In the genomic region with DNA sequence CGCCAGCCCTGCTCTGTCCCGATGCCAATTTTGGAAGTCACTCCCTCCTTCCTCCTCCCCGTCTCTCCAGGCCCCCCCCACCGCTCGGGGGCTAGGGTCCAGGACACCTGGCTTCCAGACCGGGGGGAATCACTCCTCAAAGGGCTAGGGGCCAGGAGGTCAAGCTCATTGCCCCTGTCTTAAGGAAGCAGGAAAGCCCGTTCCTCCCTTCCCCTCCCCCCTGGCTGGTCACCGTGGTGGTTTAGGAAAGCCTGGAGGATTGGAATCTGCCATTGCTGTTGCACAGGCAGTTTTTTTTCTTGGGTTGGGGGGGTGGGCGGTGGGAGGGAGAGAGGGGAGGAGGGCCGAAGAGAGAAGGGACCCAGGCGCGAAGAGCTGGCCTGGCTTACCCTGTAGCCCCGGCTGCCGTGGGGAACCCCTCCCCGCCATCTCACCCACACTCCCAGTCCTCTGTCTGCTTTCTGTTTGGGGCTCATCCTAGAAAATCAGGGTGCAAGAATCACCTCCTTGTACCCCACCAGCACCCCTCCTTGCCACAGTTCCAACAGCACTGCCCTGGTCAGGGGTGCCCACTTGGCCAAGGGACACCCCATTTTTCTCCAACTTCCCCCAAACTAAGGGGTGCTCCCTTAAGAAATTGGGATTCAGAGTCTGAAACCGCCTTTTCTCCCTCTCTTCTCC, we compare ENCODE assay signal across 9 cellular contexts. TPM values are rescaled to one million over a fixed set of nuclear protein-coding genes. Genes with fewer than 3 reads are reported as not detected.
DNase-seq lines count a peak whose midpoint lies in the region; ATAC-seq and TF ChIP-seq lines count a peak whose summit lies in the region.
"Had no signal": no experiment of that assay in that cellular context is flagged by ENCODE, and none has a peak within 500 bp of the region (broad histone marks: within the 10 kb centered on the region; RNA-seq: fewer than 3 reads in every experiment).

No MANE protein-coding gene starts in this region.

- CTCF ChIA-PET in activated CD4-positive, alpha-beta memory T cell treated with anti-CD3 and anti-CD28 coated beads, Interleukin-2, amount 10 ng/mL, durations not matched to agents 7 days and 5 days (lab: Charles Lee), result interaction anchor here (1.7 to 3.4 kb wide), 5 partner anchors 16 to 109 kb away, joined by 6 to 30 read pairs (median 25); a partner anchor contains a TSS

- H3K27me3 Mint-ChIP-seq in activated CD4-positive, alpha-beta memory T cell treated with anti-CD3 and anti-CD28 coated beads, Interleukin-2, amount 10 ng/mL, durations not matched to agents 7 days and 5 days, result peaks cover 1% of the 10 kb centered on the region
- H3K27me3 Mint-ChIP-seq: activated naive CD4-positive, alpha-beta T cell treated with anti-CD3 and anti-CD28 coated beads, Interleukin-2, amount 50 U/mL, for 24 hours had no signal

- POLR2A ChIA-PET in activated CD4-positive, alpha-beta memory T cell treated with anti-CD3 and anti-CD28 coated beads, Interleukin-2, amount 10 ng/mL, durations not matched to agents 7 days and 5 days (lab: Charles Lee), result interaction anchor here (0.6 to 8.2 kb wide), 4 partner anchors 7 to 17 kb away, joined by 3 to 70 read pairs (median 10); a partner anchor contains a TSS

- peaks cover 84% of the 10 kb centered on the region for H3K4me1 Mint-ChIP-seq in activated CD4-positive, alpha-beta memory T cell treated with anti-CD3 and anti-CD28 coated beads, Interleukin-2, amount 10 ng/mL, durations not matched to agents 7 days and 5 days

- peak overlapping the region; percentile 80 for H3K27ac ChIP-seq in layer of hippocampus (ENCODE audit: low read depth, low read length)
- H3K27ac ChIP-seq in thoracic aorta, result peak overlapping the region; percentile 91 to 97

- peaks cover 29% of the 10 kb centered on the region for H3K36me3 Mint-ChIP-seq in activated CD4-positive, alpha-beta memory T cell treated with anti-CD3 and anti-CD28 coated beads, Interleukin-2, amount 10 ng/mL, durations not matched to agents 7 days and 5 days (ENCODE audit: low read depth)
- H3K36me3 Mint-ChIP-seq: activated naive CD4-positive, alpha-beta T cell treated with anti-CD3 and anti-CD28 coated beads, Interleukin-2, amount 50 U/mL, for 24 hours had no signal

- H3K4me1 ChIP-seq in thoracic aorta (ENCODE audit: control insufficient read depth in 1 of 2, low read depth in 2 of 2), result peaks cover 13 to 62% of the 10 kb centered on the region in 2 donors

- H3K4me3 ChIP-seq in AG09309 (ENCODE audit: control insufficient read depth, low read depth, low read length) (peak overlapping the region; percentile 52), cardiac fibroblast (replicated peaks in 1 of 2; ENCODE audit: low read depth in 2 of 2, low read length in 2 of 2) (peak overlapping the region; percentile 33 to 50), thoracic aorta (peak overlapping the region; percentile 90)

- no peak for TF ChIP-seq CTCF in AG09309 (IDR thresholded peaks at IDR 0.05; ENCODE audit: control insufficient read depth, insufficient read depth, low read depth, low read length, missing control alignments)
- TF ChIP-seq CTCF in cardiac fibroblast (IDR thresholded peaks at IDR 0.05; ENCODE audit: low read depth, low read length), result no peak
- no peak for TF ChIP-seq CTCF in thoracic aorta (IDR thresholded peaks at IDR 0.05)

- no peak for ATAC-seq in thoracic aorta (ENCODE audit: insufficient number of reproducible peaks, low FRiP score, low read depth)

- H3K27me3 ChIP-seq in layer of hippocampus (ENCODE audit: control insufficient read depth, insufficient read depth, low read length), result peaks cover 5% of the 10 kb centered on the region
- peaks cover 12% of the 10 kb centered on the region for H3K27me3 ChIP-seq in thoracic aorta (replicated peaks; ENCODE audit: insufficient read depth)

- no peak for DNase-seq in AG09309 (ENCODE audit: low read depth)
- peak; percentile 6 for DNase-seq in NCI-H1092 (lab: John Stamatoyannopoulos, UW)
- DNase-seq in cardiac fibroblast (ENCODE audit: low read depth in 2 of 2), result peak; percentile 56 to 66
- no peak for DNase-seq in thoracic aorta (ENCODE audit: low spot score)
- no peak for DNase-seq in activated T-cell treated with anti-CD3 and anti-CD28 coated beads, Interleukin-2, amount 50 U/mL, for 48 hours
- no peak for DNase-seq in activated CD4-positive, alpha-beta memory T cell treated with anti-CD3 and anti-CD28 coated beads, Interleukin-2, amount 10 ng/mL, durations not matched to agents 7 days and 5 days
- no peak for DNase-seq in activated gamma-delta T cell (lab: John Stamatoyannopoulos, UW)

- H3K4me3 Mint-ChIP-seq in activated CD4-positive, alpha-beta memory T cell treated with anti-CD3 and anti-CD28 coated beads, Interleukin-2, amount 10 ng/mL, durations not matched to agents 7 days and 5 days, result no peak overlapping the region
- H3K4me3 Mint-ChIP-seq: activated naive CD4-positive, alpha-beta T cell treated with anti-CD3 and anti-CD28 coated beads, Interleukin-2, amount 50 U/mL, for 24 hours had no signal

- H3K9me3 ChIP-seq in thoracic aorta, result no peaks in the 10 kb centered on the region

- H3K27ac Mint-ChIP-seq in activated CD4-positive, alpha-beta memory T cell treated with anti-CD3 and anti-CD28 coated beads, Interleukin-2, amount 10 ng/mL, durations not matched to agents 7 days and 5 days, result no peak overlapping the region

- no peaks in the 10 kb centered on the region for H3K9me3 Mint-ChIP-seq in activated CD4-positive, alpha-beta memory T cell treated with anti-CD3 and anti-CD28 coated beads, Interleukin-2, amount 10 ng/mL, durations not matched to agents 7 days and 5 days
- H3K9me3 Mint-ChIP-seq: activated naive CD4-positive, alpha-beta T cell treated with anti-CD3 and anti-CD28 coated beads, Interleukin-2, amount 50 U/mL, for 24 hours had no signal

- H3K36me3 ChIP-seq in thoracic aorta, result no peaks in the 10 kb centered on the region

RNA-seq across cellular contexts. Expression of a gene that starts 2.9 kb away (rescaled TPM):
- total RNA-seq in thoracic aorta, result 1 to 10 TPM in 1 of 2 donors, under 1 TPM in 1; 0.95 to 5.7 TPM
- total RNA-seq in activated CD4-positive, alpha-beta memory T cell treated with anti-CD3 and anti-CD28 coated beads, Interleukin-2, amount 10 ng/mL, durations not matched to agents 7 days and 5 days, result under 1 TPM; 0.80 to 0.88 TPM

RNA-seq across cellular contexts. Expression of a gene that starts 7.6 kb away (rescaled TPM):
- total RNA-seq in thoracic aorta, result 100 to 1,000 TPM in 1 of 2 donors, 10 to 100 TPM in 1; 99.5 to 164 TPM
- 100 to 1,000 TPM; 187 to 194 TPM for total RNA-seq in activated CD4-positive, alpha-beta memory T cell treated with anti-CD3 and anti-CD28 coated beads, Interleukin-2, amount 10 ng/mL, durations not matched to agents 7 days and 5 days

RNA-seq across cellular contexts. Expression of a gene that starts 15.8 kb away (rescaled TPM):
- total RNA-seq in thoracic aorta, result under 1 TPM in 1 of 2 donors, not detected in 1; 0.56 TPM
- 10 to 100 TPM; 26.8 to 28.9 TPM for total RNA-seq in activated CD4-positive, alpha-beta memory T cell treated with anti-CD3 and anti-CD28 coated beads, Interleukin-2, amount 10 ng/mL, durations not matched to agents 7 days and 5 days

RNA-seq across cellular contexts. Expression of a gene that starts 23.9 kb away (rescaled TPM):
- under 1 TPM in 1 of 2 donors, not detected in 1; 0.27 TPM for total RNA-seq in thoracic aorta
- under 1 TPM; 0.35 to 0.73 TPM for total RNA-seq in activated CD4-positive, alpha-beta memory T cell treated with anti-CD3 and anti-CD28 coated beads, Interleukin-2, amount 10 ng/mL, durations not matched to agents 7 days and 5 days

RNA-seq across cellular contexts. Expression of a gene that starts 24.1 kb away (rescaled TPM):
- not detected for total RNA-seq in thoracic aorta
- total RNA-seq in activated CD4-positive, alpha-beta memory T cell treated with anti-CD3 and anti-CD28 coated beads, Interleukin-2, amount 10 ng/mL, durations not matched to agents 7 days and 5 days, result not detected

Comparison
In these comparisons a context has a peak if more than half of its experiments do, and no peak if none do; other contexts are left out.
1. DNase-seq: peak in NCI-H1092 (single experiment) and cardiac fibroblast (2 of 2); none in AG09309 (single experiment), thoracic aorta (single experiment), activated T-cell treated with anti-CD3 and anti-CD28 coated beads, Interleukin-2, amount 50 U/mL, for 48 hours (0 of 2), activated CD4-positive, alpha-beta memory T cell treated with anti-CD3 and anti-CD28 coated beads, Interleukin-2, amount 10 ng/mL, durations not matched to agents 7 days and 5 days (single experiment) and activated gamma-delta T cell (single experiment).
2. RNA of a gene that starts 15.8 kb away (total RNA-seq): 26.8 to 28.9 TPM in activated CD4-positive, alpha-beta memory T cell treated with anti-CD3 and anti-CD28 coated beads, Interleukin-2, amount 10 ng/mL, durations not matched to agents 7 days and 5 days; 0.56 TPM in thoracic aorta; every median in the first group is over 10 times any median in the second.
3. Peak in every context shown above with its lines, with median percentiles within 50 percentile points of each other: H3K4me3 ChIP-seq.